In genomic region chr6:21188505-21189223, GRCh38 we compare ENCODE assay signal across 11 cellular contexts.
DNase-seq lines count a peak whose midpoint lies in the region; ATAC-seq and TF ChIP-seq lines count a peak whose summit lies in the region.
"Had no signal": no experiment of that assay in that cellular context is flagged by ENCODE, and none has a peak within 500 bp of the region (broad histone marks: within the 10 kb centered on the region; RNA-seq: fewer than 3 reads in every experiment).

No MANE protein-coding gene starts in this region.

- peaks cover 41% of the 10 kb centered on the region for H3F3A ChIP-seq in neural progenitor cell (ENCODE audit: low read depth)

- H3K27ac ChIP-seq in HUES6 (ENCODE audit: low read depth, low read length) (0 out of 2 replicates have a peak overlapping the region, but pooled peaks have one; percentile 25), RWPE1 (no peak overlapping the region), neural progenitor cell (peak overlapping the region; percentile 74), heart right ventricle (no peak overlapping the region)
- H3K27ac ChIP-seq: A549 had no signal

- no peak overlapping the region for H2AFZ ChIP-seq in neural progenitor cell (replicated peaks)

- 67 to 69% methylated on average over 9 of the region's 9 CpGs for WGBS in heart right ventricle, 2 donors

- peak overlapping the region; percentile 13 for H3K4me2 ChIP-seq in neural progenitor cell
- H3K4me2 ChIP-seq: A549 had no signal

- H3K27ac Mint-ChIP-seq in neural progenitor cell, result peak overlapping the region; percentile 94
- H3K27ac Mint-ChIP-seq: natural killer cell treated with Interleukin-12 subunit alpha and Interleukin-12 subunit beta and Interleukin-15 and Interleukin-18, amount 100 ng/mL, for 72 hours had no signal

- peaks cover 8% of the 10 kb centered on the region for H3K9me3 Mint-ChIP-seq in neural progenitor cell
- H3K9me3 Mint-ChIP-seq: natural killer cell treated with Interleukin-12 subunit alpha and Interleukin-12 subunit beta and Interleukin-15 and Interleukin-18, amount 100 ng/mL, for 72 hours had no signal

- H3K27me3 Mint-ChIP-seq in neural progenitor cell (ENCODE audit: insufficient read depth, low read depth), result no peaks in the 10 kb centered on the region
- H3K27me3 Mint-ChIP-seq: natural killer cell treated with Interleukin-12 subunit alpha and Interleukin-12 subunit beta and Interleukin-15 and Interleukin-18, amount 100 ng/mL, for 72 hours had no signal

- intact Hi-C loops in heart right ventricle (cut with DNase I), result no loop called here

- TF ChIP-seq CTCF in RWPE1 (conservative IDR thresholded peaks at IDR 0.05; ENCODE audit: low read depth), result no peak
- no peak for TF ChIP-seq CTCF in neural progenitor cell (IDR thresholded peaks at IDR 0.05)
- TF ChIP-seq CTCF in heart right ventricle (IDR thresholded peaks at IDR 0.05), result no peak

- POLR2A ChIA-PET in RWPE1 (lab: Yijun Ruan, JAX; ENCODE audit: low non-redundant PET), result no interaction called here

- peaks cover 59% of the 10 kb centered on the region for H3K4me1 Mint-ChIP-seq in neural progenitor cell

- peaks cover 14% of the 10 kb centered on the region for H3K36me3 Mint-ChIP-seq in neural progenitor cell

- H3K9ac ChIP-seq in HUES6 (ENCODE audit: low read length) (no peak overlapping the region), neural progenitor cell (no peak overlapping the region)

- H3K4me1 ChIP-seq in HUES6 (ENCODE audit: control insufficient read depth, insufficient read depth, low read length) (peaks cover 52% of the 10 kb centered on the region), neural progenitor cell (peaks cover 53% of the 10 kb centered on the region), heart right ventricle (peaks cover 0 to 19% (median 4%) of the 10 kb centered on the region in 9 donors)
- H3K4me1 ChIP-seq: A549 had no signal

- ATAC-seq in heart right ventricle, result no peak
- ATAC-seq: A549; K562; natural killer cell treated with Interleukin-12 subunit alpha and Interleukin-12 subunit beta and Interleukin-15 and Interleukin-18, amount 100 ng/mL, for 72 hours had no signal

- no peaks in the 10 kb centered on the region for H3K27me3 ChIP-seq in HUES6 (ENCODE audit: control insufficient read depth, insufficient read depth, low read length)
- no peaks in the 10 kb centered on the region for H3K27me3 ChIP-seq in neural progenitor cell
- H3K27me3 ChIP-seq in heart right ventricle, result no peaks in the 10 kb centered on the region

- peak; percentile 43 to 54 for DNase-seq in NCI-H187 (lab: John Stamatoyannopoulos, UW)
- DNase-seq in NCI-H187 treated with DMSO at 0.1 percent for 48 hours (lab: John Stamatoyannopoulos, UW), result no peak
- peak; percentile 54 for DNase-seq in RWPE1 (ENCODE audit: low spot score)
- DNase-seq in neural progenitor cell (ENCODE audit: low spot score), result no peak
- no peak for DNase-seq in midbrain (lab: John Stamatoyannopoulos, UW)
- DNase-seq in heart right ventricle, result no peak
- no peak for DNase-seq in NOMO-1 treated with DMSO at 0.1 percent for 48 hours (lab: John Stamatoyannopoulos, UW; ENCODE audit: unreplicated experiment)

- H3K4me3 ChIP-seq in HUES6 (ENCODE audit: low read depth, low read length) (no peak overlapping the region), neural progenitor cell (no peak overlapping the region), heart right ventricle (no peak overlapping the region)
- H3K4me3 ChIP-seq: A549, K562 had no signal

- H3K36me3 ChIP-seq in HUES6 (ENCODE audit: control insufficient read depth, insufficient read depth, low read length), result no peaks in the 10 kb centered on the region
- no peaks in the 10 kb centered on the region for H3K36me3 ChIP-seq in neural progenitor cell
- no peaks in the 10 kb centered on the region for H3K36me3 ChIP-seq in heart right ventricle

- CTCF ChIA-PET in RWPE1 (lab: Yijun Ruan, JAX), result interaction anchor here (0.8 kb wide), 1 partner anchor 51 kb away, joined by 3 read pairs; no protein-coding TSS in a partner anchor

- H3K4me3 Mint-ChIP-seq in neural progenitor cell, result no peak overlapping the region
- H3K4me3 Mint-ChIP-seq: natural killer cell treated with Interleukin-12 subunit alpha and Interleukin-12 subunit beta and Interleukin-15 and Interleukin-18, amount 100 ng/mL, for 72 hours had no signal

- no peaks in the 10 kb centered on the region for H3K79me2 ChIP-seq in neural progenitor cell (ENCODE audit: low read depth)

- no peaks in the 10 kb centered on the region for H4K20me1 ChIP-seq in neural progenitor cell (ENCODE audit: low read depth)

- H3K9me3 ChIP-seq in HUES6 (ENCODE audit: control insufficient read depth, insufficient read depth, low read depth, low read length) (peaks cover 8% of the 10 kb centered on the region; the same call in 1 of the 2 replicates), neural progenitor cell (ENCODE audit: low read depth) (no peaks in the 10 kb centered on the region), heart right ventricle (peaks cover 0 to 3% (median 0%) of the 10 kb centered on the region in 11 donors)
- H3K9me3 ChIP-seq: A549 had no signal

Comparison
In these comparisons a context has a peak if more than half of its experiments do, and no peak if none do; other contexts are left out.
1. DNase-seq: peak in NCI-H187 (2 of 2) and RWPE1 (single experiment); none in NCI-H187 treated with DMSO at 0.1 percent for 48 hours (single experiment), neural progenitor cell (single experiment), midbrain (single experiment), heart right ventricle (0 of 2) and NOMO-1 treated with DMSO at 0.1 percent for 48 hours (single experiment).
2. H3K27ac ChIP-seq: peak in HUES6 (single experiment) and neural progenitor cell (single experiment); none in RWPE1 (single experiment) and heart right ventricle (0 of 10).